ENCODE assay signal across 10 cellular contexts in the genomic region with DNA sequence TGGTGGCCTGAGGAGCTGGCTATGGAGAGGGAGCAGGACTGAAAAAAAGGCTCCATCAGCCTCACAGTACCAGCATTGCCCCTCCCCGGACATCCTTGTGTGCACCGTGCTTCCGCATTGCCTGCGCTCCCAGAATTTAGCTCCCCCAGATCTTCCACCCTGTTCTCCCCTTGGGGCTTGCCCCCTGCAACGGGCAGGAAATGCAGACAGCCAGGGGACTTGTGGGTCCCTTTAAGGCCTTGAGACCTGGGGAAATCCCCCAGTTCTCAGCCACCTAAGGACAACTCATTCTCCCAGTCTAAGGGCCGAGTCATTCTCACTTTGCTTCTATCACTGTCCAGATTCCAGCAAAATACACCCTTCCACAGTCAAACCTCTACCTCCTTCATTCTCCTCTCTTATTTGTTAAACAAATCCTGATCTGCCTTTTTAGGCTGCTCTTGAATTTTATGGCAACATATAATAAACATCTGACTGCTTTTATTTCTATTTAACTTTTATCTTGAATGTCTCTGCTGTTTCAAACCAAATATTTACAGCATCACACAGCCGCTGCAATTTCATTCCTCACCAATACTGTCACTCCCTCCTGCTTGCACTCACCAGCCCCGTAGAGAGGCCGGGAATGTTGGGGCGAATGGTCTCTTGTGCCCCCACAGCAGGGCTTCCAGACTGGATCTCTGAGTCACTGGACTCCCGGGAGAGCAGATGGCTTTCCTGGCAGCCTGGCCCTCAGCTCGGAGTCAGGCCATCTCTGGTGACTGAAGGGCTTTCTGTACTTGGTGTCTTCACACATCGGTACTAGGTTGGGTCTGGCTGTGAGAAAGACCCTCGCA.
DNase-seq lines count a peak whose midpoint lies in the region; ATAC-seq lines count a peak whose summit lies in the region.
"Had no signal": no experiment of that assay in that cellular context is flagged by ENCODE, and none has a peak within 500 bp of the region (broad histone marks: within the 10 kb centered on the region; RNA-seq: fewer than 3 reads in every experiment).

No MANE protein-coding gene starts in this region.

- H3K14ac ChIP-seq in trophoblast cell (ENCODE audit: low read length), result no peak overlapping the region

- H3K79me2 ChIP-seq in trophoblast cell (ENCODE audit: control insufficient read depth, insufficient read depth, low read length, poor library complexity), result no peaks in the 10 kb centered on the region

- H3K4ac ChIP-seq in trophoblast cell (ENCODE audit: low read depth, low read length), result no peak overlapping the region

- no peaks in the 10 kb centered on the region for H3K79me1 ChIP-seq in trophoblast cell (ENCODE audit: low read length)

- no peak overlapping the region for H4K8ac ChIP-seq in trophoblast cell (ENCODE audit: low read depth, low read length)

- no peak overlapping the region for H2BK5ac ChIP-seq in trophoblast cell (ENCODE audit: low read depth, low read length, poor library complexity)

- peak; percentile 90 for DNase-seq in NCI-H526 treated with DMSO at 0.1 percent for 48 hours (lab: John Stamatoyannopoulos, UW)
- no peak for DNase-seq in epithelial cell of prostate (ENCODE audit: low read depth, low spot score)
- no peak for DNase-seq in trophoblast cell
- DNase-seq in activated gamma-delta T cell (lab: John Stamatoyannopoulos, UW), result no peak
- DNase-seq: amygdala; stimulated activated naive CD4-positive, alpha-beta T cell treated with Interleukin-2 at 50 U/mL for 16 hours had no signal

- H3K36me3 ChIP-seq in BLaER1 treated with 17β-estradiol and CSF1 and Interleukin-3, amounts not matched to agents 10 nM and 100 nM, result 0 out of 22 replicates have a peak, but pooled peaks cover 0 to 3% (median 0%) of the 10 kb centered on the region in 11 experiments
- H3K36me3 ChIP-seq in trophoblast cell (ENCODE audit: control insufficient read depth in 1 of 2, insufficient read depth in 2 of 2, low read length in 2 of 2), result no peaks in the 10 kb centered on the region

- no peak overlapping the region for H2AK5ac ChIP-seq in trophoblast cell (ENCODE audit: low read length)

- no peaks in the 10 kb centered on the region for H3K27me3 ChIP-seq in BLaER1 treated with 17β-estradiol and CSF1 and Interleukin-3, amounts not matched to agents 10 nM and 100 nM
- no peaks in the 10 kb centered on the region for H3K27me3 ChIP-seq in trophoblast cell (ENCODE audit: insufficient read depth, low read length)

- H3K4me3 ChIP-seq in BLaER1 treated with 17β-estradiol and CSF1 and Interleukin-3, amounts not matched to agents 10 nM and 100 nM, result no peak overlapping the region; a peak in 1 of 20 replicates
- H3K4me3 ChIP-seq in trophoblast cell (ENCODE audit: low read depth, low read length), result no peak overlapping the region

- no peak overlapping the region for H2AFZ ChIP-seq in trophoblast cell (ENCODE audit: insufficient read depth, low read length, poor library complexity)

- no peak for ATAC-seq in GM21786 (IDR thresholded peaks at IDR 0.05; ENCODE audit: unreplicated experiment)
- no peak for ATAC-seq in esophagus mucosa
- ATAC-seq in GM19035 (IDR thresholded peaks at IDR 0.05; ENCODE audit: unreplicated experiment), result no peak

- no peak overlapping the region for H2BK120ac ChIP-seq in trophoblast cell (ENCODE audit: insufficient read depth, low read length, poor library complexity)

- H3K4me1 ChIP-seq in BLaER1 treated with 17β-estradiol and CSF1 and Interleukin-3, amounts not matched to agents 10 nM and 100 nM, result peaks cover 18 to 32% (median 25%) of the 10 kb centered on the region in 10 experiments
- H3K4me1 ChIP-seq in trophoblast cell (ENCODE audit: control insufficient read depth in 1 of 2, insufficient read depth in 2 of 2, low read length in 2 of 2), result peaks cover 0 to 4% of the 10 kb centered on the region in 2 experiments

- H3K27ac ChIP-seq in BLaER1 treated with 17β-estradiol and CSF1 and Interleukin-3, amounts not matched to agents 10 nM and 100 nM, result peak overlapping the region in 10 of 11 experiments; percentile 3 to 76 (median 66); a peak in 19 of 22 replicates
- peak overlapping the region; percentile 55 for H3K27ac ChIP-seq in epithelial cell of prostate
- no peak overlapping the region for H3K27ac ChIP-seq in trophoblast cell (ENCODE audit: low read depth, low read length)

- no peaks in the 10 kb centered on the region for H4K20me1 ChIP-seq in BLaER1 treated with 17β-estradiol and CSF1 and Interleukin-3, amounts not matched to agents 10 nM and 100 nM

- H3K9ac ChIP-seq in BLaER1 treated with 17β-estradiol and CSF1 and Interleukin-3, amounts not matched to agents 10 nM and 100 nM, result peak overlapping the region in 8 of 11 experiments; percentile 32 to 56 (median 46); a peak in 17 of 22 replicates
- peak overlapping the region; percentile 20 for H3K9ac ChIP-seq in trophoblast cell (ENCODE audit: low read length)

- no peak overlapping the region for H4K12ac ChIP-seq in trophoblast cell (ENCODE audit: low read depth, low read length)

- H4K91ac ChIP-seq in trophoblast cell (ENCODE audit: low read depth, low read length), result no peak overlapping the region

- no peak overlapping the region for H3K23ac ChIP-seq in trophoblast cell (ENCODE audit: low read length)

- H3K9me3 ChIP-seq in BLaER1 treated with 17β-estradiol and CSF1 and Interleukin-3, amounts not matched to agents 10 nM and 100 nM (replicated peaks in 1 of 11), result peaks cover 16 to 32% (median 26%) of the 10 kb centered on the region in 11 experiments
- H3K9me3 ChIP-seq in trophoblast cell (ENCODE audit: insufficient read depth, low read depth, low read length), result peaks cover 4% of the 10 kb centered on the region

- peak overlapping the region; percentile 49 to 75 (median 65) for H3K4me2 ChIP-seq in BLaER1 treated with 17β-estradiol and CSF1 and Interleukin-3, amounts not matched to agents 10 nM and 100 nM
- H3K4me2 ChIP-seq in trophoblast cell (ENCODE audit: low read length), result no peak overlapping the region

- H3K18ac ChIP-seq in trophoblast cell (ENCODE audit: low read length), result no peak overlapping the region

- no CpG with 5 or more reads among the region's 14 CpGs for WGBS in trophoblast cell (ENCODE audit: extremely low coverage, insufficient coverage, insufficient read length)

- no peak overlapping the region for H2BK12ac ChIP-seq in trophoblast cell (ENCODE audit: low read length)
